Comparison of ENCODE assay signal across 8 cellular contexts in genomic region chrX:135003876-135004623, GRCh38. TPM values are rescaled to one million over a fixed set of nuclear protein-coding genes. Genes with fewer than 3 reads are reported as not detected.
DNase-seq lines count a peak whose midpoint lies in the region; ATAC-seq and TF ChIP-seq lines count a peak whose summit lies in the region.

No MANE protein-coding gene starts in this region.

- DNase-seq in Calu3 (peak; percentile 93), IMR-90 (peak; percentile 87), OCI-LY7 (ENCODE audit: low spot score) (peak; percentile 81), erythroblast (lab: John Stamatoyannopoulos, UW) (peak; percentile 91 to 93)
- DNase-seq in activated T-cell treated with anti-CD3 and anti-CD28 coated beads, Interleukin-2, amount 50 U/mL, for 24 hours: peak; percentile 95
- peak; percentile 81 for DNase-seq in stimulated activated CD8-positive, alpha-beta memory T cell treated with anti-CD3 and anti-CD28 coated beads, Interleukin-4, amount 100 ng/mL, for 24 hours (ENCODE audit: low read depth)

- peak overlapping the region; percentile 74 for H3K27ac ChIP-seq in IMR-90 (ENCODE audit: insufficient read depth, low read length)
- H3K27ac ChIP-seq in OCI-LY7 (ENCODE audit: low read depth, low read length, poor library complexity, severe bottlenecking): no peak overlapping the region
- no peak overlapping the region for H3K27ac ChIP-seq in mucosa of rectum (ENCODE audit: low read depth in 2 of 2, low read length in 2 of 2)

- CTCF ChIA-PET in Calu3 (lab: Charles Lee): interaction anchor here (0.9 to 1.2 kb wide), 3 partner anchors 17 to 56 kb away, joined by 3 to 5 read pairs (median 4); no protein-coding TSS in a partner anchor
- CTCF ChIA-PET in IMR-90 (lab: Yijun Ruan, JAX): no interaction called here
- CTCF ChIA-PET in OCI-LY7 (lab: Charles Lee; ENCODE audit: unreplicated experiment): no interaction called here

- peak overlapping the region; percentile 81 for H4K5ac ChIP-seq in IMR-90 (ENCODE audit: low read depth, low read length)

- H3K4me1 ChIP-seq in IMR-90 (ENCODE audit: control insufficient read depth, insufficient read depth, low read length): peaks cover 5% of the 10 kb centered on the region
- H3K4me1 ChIP-seq in OCI-LY7 (ENCODE audit: insufficient read depth, low read length, poor library complexity, severe bottlenecking): no peaks in the 10 kb centered on the region
- no peaks in the 10 kb centered on the region for H3K4me1 ChIP-seq in mucosa of rectum (ENCODE audit: control insufficient read depth in 2 of 2, insufficient read depth in 2 of 2, low read length in 2 of 2)

- H3K79me2 ChIP-seq in OCI-LY7 (ENCODE audit: insufficient read depth, low read depth, low read length): no peaks in the 10 kb centered on the region

- H3K23ac ChIP-seq in IMR-90 (ENCODE audit: low read depth, low read length): peak overlapping the region; percentile 87; the same call in 1 of the 2 replicates

- H4K8ac ChIP-seq in IMR-90 (ENCODE audit: low read depth in 2 of 2, low read length in 2 of 2): peak overlapping the region; percentile 84 to 94

- H3K18ac ChIP-seq in IMR-90 (ENCODE audit: low read depth, low read length): peak overlapping the region; percentile 90

- H3K9me3 Mint-ChIP-seq in Calu3 (ENCODE audit: low read depth, unreplicated experiment): no peaks in the 10 kb centered on the region
- no peaks in the 10 kb centered on the region for H3K9me3 Mint-ChIP-seq in activated T-cell treated with anti-CD3 and anti-CD28 coated beads, Interleukin-2, amount 50 U/mL, for 24 hours

- peak overlapping the region; percentile 46; the same call in 1 of the 2 replicates for H4K91ac ChIP-seq in IMR-90 (ENCODE audit: insufficient read depth, low read depth, low read length)

- H2BK15ac ChIP-seq in IMR-90 (ENCODE audit: low read depth, low read length): peak overlapping the region; percentile 58; the same call in 1 of the 3 replicates

- H2AFZ ChIP-seq in IMR-90 (replicated peaks; ENCODE audit: low read length, poor library complexity) (peak overlapping the region; percentile 97), OCI-LY7 (ENCODE audit: low read length) (peak overlapping the region; percentile 87)

- no peak overlapping the region for H3K27ac Mint-ChIP-seq in Calu3 (ENCODE audit: unreplicated experiment)
- H3K27ac Mint-ChIP-seq in activated T-cell treated with anti-CD3 and anti-CD28 coated beads, Interleukin-2, amount 50 U/mL, for 24 hours: peak overlapping the region; percentile 58

- H3K4me3 ChIP-seq in IMR-90 (ENCODE audit: insufficient read depth, low read depth, low read length) (peak overlapping the region; percentile 64), OCI-LY7 (ENCODE audit: low read depth, low read length, poor library complexity, severe bottlenecking) (peak overlapping the region; percentile 66), mucosa of rectum (ENCODE audit: low read length in 2 of 2) (peak overlapping the region; percentile 63 to 69)

- POLR2A ChIA-PET in IMR-90 (lab: Charles Lee; ENCODE audit: unreplicated experiment) (no interaction called here), OCI-LY7 (lab: Charles Lee) (no interaction called here)

- H2AK9ac ChIP-seq in IMR-90 (replicated peaks; ENCODE audit: low read depth, low read length, poor library complexity): peak overlapping the region; percentile 88

- ATAC-seq in GM21529 (IDR thresholded peaks at IDR 0.05; ENCODE audit: unreplicated experiment): peak; percentile 96
- peak; percentile 92 for ATAC-seq in IMR-90 (ENCODE audit: low read depth)

- peak overlapping the region; percentile 83; the same call in 1 of the 2 replicates for H3K56ac ChIP-seq in IMR-90 (ENCODE audit: extremely low read depth, insufficient read depth, low read length)

- in situ Hi-C loops in IMR-90 (cut with MboI; ENCODE audit: low sequenced_read_pairs): loop anchor here (25.0 kb wide), 1 partner anchor 542 kb away; the partner anchor contains the start of gene HPRT1

- 0 out of 2 replicates have a peak overlapping the region, but pooled peaks have one; percentile 31 for H2BK20ac ChIP-seq in IMR-90 (ENCODE audit: low read depth, low read length)

- TF ChIP-seq RAD21 in IMR-90 (IDR thresholded peaks at IDR 0.05; ENCODE audit: low read length): no peak

- intact Hi-C loops in Calu3 (cut with micrococcal nuclease; ENCODE audit: unreplicated experiment) (no loop called here), IMR-90 (cut with micrococcal nuclease) (no loop called here), OCI-LY7 (cut with micrococcal nuclease; ENCODE audit: unreplicated experiment) (no loop called here)

- 0 out of 4 replicates have a peak, but pooled peaks cover 0 to 12% of the 10 kb centered on the region in 2 experiments for H3K79me1 ChIP-seq in IMR-90 (ENCODE audit: low read depth in 1 of 2, low read length in 2 of 2)

- H3K36me3 Mint-ChIP-seq in Calu3 (ENCODE audit: insufficient read depth, unreplicated experiment): peaks cover 9% of the 10 kb centered on the region
- no peaks in the 10 kb centered on the region for H3K36me3 Mint-ChIP-seq in activated T-cell treated with anti-CD3 and anti-CD28 coated beads, Interleukin-2, amount 50 U/mL, for 24 hours (ENCODE audit: low read depth)

- H3K27me3 Mint-ChIP-seq in Calu3 (ENCODE audit: unreplicated experiment): no peaks in the 10 kb centered on the region
- H3K27me3 Mint-ChIP-seq in activated T-cell treated with anti-CD3 and anti-CD28 coated beads, Interleukin-2, amount 50 U/mL, for 24 hours: peaks cover 32% of the 10 kb centered on the region

- peak overlapping the region; percentile 56 for H2BK5ac ChIP-seq in IMR-90 (ENCODE audit: low read depth, low read length, poor library complexity, severe bottlenecking)

- TF ChIP-seq CTCF in Calu3 (IDR thresholded peaks at IDR 0.05; ENCODE audit: unreplicated experiment) (no peak), IMR-90 (conservative IDR thresholded peaks at IDR 0.05; ENCODE audit: low read depth, low read length) (no peak), OCI-LY7 (conservative IDR thresholded peaks at IDR 0.05; ENCODE audit: low read length) (no peak)

- H3K14ac ChIP-seq in IMR-90 (replicated peaks; ENCODE audit: low read depth, low read length): peak overlapping the region; percentile 71

- BruUV-seq in Calu3 (replicated peaks; lab: Mats Ljungman, UMichigan) (no TSS peak), IMR-90 (replicated peaks; lab: Mats Ljungman, UMichigan) (no TSS peak), OCI-LY7 (replicated peaks; lab: Mats Ljungman, UMichigan) (no TSS peak)

- peak overlapping the region; percentile 82 for H3K4ac ChIP-seq in IMR-90 (ENCODE audit: low read depth, low read length)

- H4K20me1 ChIP-seq in IMR-90 (ENCODE audit: insufficient read depth, low read length) (no peaks in the 10 kb centered on the region), OCI-LY7 (ENCODE audit: insufficient read depth, low read length) (no peaks in the 10 kb centered on the region)

- dilution Hi-C loops in IMR-90 (cut with HindIII; ENCODE audit: low sequenced_read_pairs, unreplicated experiment): no loop called here

- H3K27me3 ChIP-seq in IMR-90 (ENCODE audit: control insufficient read depth, insufficient read depth, low read length) (no peaks in the 10 kb centered on the region; the same call in 1 of the 2 replicates), mucosa of rectum (ENCODE audit: control insufficient read depth in 2 of 2, insufficient read depth in 2 of 2, low read length in 2 of 2) (peaks cover 4 to 6% of the 10 kb centered on the region in 2 donors)

- peak overlapping the region; percentile 85 for H2BK120ac ChIP-seq in IMR-90 (ENCODE audit: low read depth, low read length)

- peaks cover 8% of the 10 kb centered on the region for H3K4me1 Mint-ChIP-seq in Calu3 (ENCODE audit: low read depth, unreplicated experiment)
- peaks cover 12% of the 10 kb centered on the region for H3K4me1 Mint-ChIP-seq in activated T-cell treated with anti-CD3 and anti-CD28 coated beads, Interleukin-2, amount 50 U/mL, for 24 hours (ENCODE audit: low read depth)

- peak overlapping the region; percentile 68 for H3K9ac ChIP-seq in IMR-90 (ENCODE audit: low read depth, low read length)
- H3K9ac ChIP-seq in mucosa of rectum (ENCODE audit: low read depth in 1 of 2, low read length in 2 of 2): peak overlapping the region in 1 of 2 donors; percentile 18

- H3K4me2 ChIP-seq in IMR-90 (ENCODE audit: low read depth, low read length) (peak overlapping the region; percentile 88), OCI-LY7 (ENCODE audit: low read length) (peak overlapping the region; percentile 80)

- WGBS in IMR-90 (ENCODE audit: extremely low coverage in 2 of 2, insufficient read length in 1 of 2), 2 experiments: 54% methylated on average over 9 of the region's 35 CpGs; no CpG with 5 or more reads in 1 of the 2 experiments

- TF ChIP-seq POLR2A in IMR-90 (IDR thresholded peaks at IDR 0.05; ENCODE audit: low read depth, low read length): no peak
- TF ChIP-seq POLR2A in erythroblast (IDR thresholded peaks at IDR 0.05; ENCODE audit: low read length): no peak

- H3K36me3 ChIP-seq in IMR-90 (ENCODE audit: control insufficient read depth, insufficient read depth, low read length) (no peaks in the 10 kb centered on the region), OCI-LY7 (ENCODE audit: insufficient read depth, low read length) (no peaks in the 10 kb centered on the region), mucosa of rectum (ENCODE audit: control insufficient read depth in 2 of 2, insufficient read depth in 2 of 2, low read length in 2 of 2) (no peaks in the 10 kb centered on the region)

- H3K9me3 ChIP-seq in IMR-90 (ENCODE audit: control insufficient read depth, insufficient read depth, low read length) (no peaks in the 10 kb centered on the region), OCI-LY7 (ENCODE audit: low read length) (no peaks in the 10 kb centered on the region), mucosa of rectum (ENCODE audit: control insufficient read depth in 2 of 2, low read length in 2 of 2) (no peaks in the 10 kb centered on the region)

- peak overlapping the region; percentile 56 for H2AK5ac ChIP-seq in IMR-90 (ENCODE audit: low read depth, low read length)

- H3K9me2 ChIP-seq in OCI-LY7 (ENCODE audit: insufficient read depth, low read length): no peaks in the 10 kb centered on the region

- peaks cover 4% of the 10 kb centered on the region for H3K9me1 ChIP-seq in IMR-90 (ENCODE audit: insufficient read depth, low read length)

- peak overlapping the region; percentile 83 for H3K4me3 Mint-ChIP-seq in Calu3 (ENCODE audit: low read depth, unreplicated experiment)
- H3K4me3 Mint-ChIP-seq in activated T-cell treated with anti-CD3 and anti-CD28 coated beads, Interleukin-2, amount 50 U/mL, for 24 hours: peak overlapping the region; percentile 77

RNA-seq across cellular contexts. Expression of gene SMIM10, which starts 13.3 kb away (rescaled TPM):
- total RNA-seq in Calu3 (2022) (1.8 and 2.4 TPM in 2 replicates), IMR-90 (2012; rRNA removed) (2.3 and 3.6 TPM in 2 replicates), OCI-LY7 (2022) (0.96 and 1.5 TPM in 2 replicates)
- 6.0 and 8.6 TPM in 2 replicates for polyA plus RNA-seq in IMR-90 (2012; rRNA removed)
- 12.0 TPM in 2 replicates for polyA plus RNA-seq in IMR-90 (2012; cell fraction: cytosol; rRNA removed)
- polyA plus RNA-seq in IMR-90 (2012; cell fraction: nucleus; rRNA removed; ENCODE audit: low replicate concordance): 2.0 and 2.7 TPM in 2 replicates
- total RNA-seq in OCI-LY7 (2014; rRNA removed; shearing (Covaris generic)): 0.15 and 0.16 TPM in 2 replicates

RNA-seq across cellular contexts. Expression of gene RTL8B, which starts 18.3 kb away (rescaled TPM):
- 6.5 and 7.1 TPM in 2 replicates for total RNA-seq in Calu3 (2022)
- total RNA-seq in IMR-90 (2012; rRNA removed): 3.6 and 4.2 TPM in 2 replicates
- 24.4 and 26.9 TPM in 2 replicates for polyA plus RNA-seq in IMR-90 (2012; rRNA removed)
- 22.4 and 37.8 TPM in 2 replicates for polyA plus RNA-seq in IMR-90 (2012; cell fraction: cytosol; rRNA removed)
- 7.6 and 16.2 TPM in 2 replicates for polyA plus RNA-seq in IMR-90 (2012; cell fraction: nucleus; rRNA removed; ENCODE audit: low replicate concordance)
- total RNA-seq in OCI-LY7 (2014; rRNA removed; shearing (Covaris generic)): not detected in 2 replicates
- total RNA-seq in OCI-LY7 (2022): not detected in 2 replicates

RNA-seq across cellular contexts. Expression of gene RTL8C, which starts 28.1 kb away (rescaled TPM):
- total RNA-seq in Calu3 (2022) (50.0 and 51.6 TPM in 2 replicates), IMR-90 (2012; rRNA removed) (24.7 and 26.0 TPM in 2 replicates), OCI-LY7 (2022) (not detected in 2 replicates)
- 326 and 418 TPM in 2 replicates for polyA plus RNA-seq in IMR-90 (2012; rRNA removed)
- polyA plus RNA-seq in IMR-90 (2012; cell fraction: cytosol; rRNA removed): 645 and 818 TPM in 2 replicates
- 301 and 618 TPM in 2 replicates for polyA plus RNA-seq in IMR-90 (2012; cell fraction: nucleus; rRNA removed; ENCODE audit: low replicate concordance)
- total RNA-seq in OCI-LY7 (2014; rRNA removed; shearing (Covaris generic)): not detected in 2 replicates

RNA-seq across cellular contexts. Expression of gene RTL8A, which starts 47.9 kb away (rescaled TPM):
- 42.9 and 47.3 TPM in 2 replicates for total RNA-seq in Calu3 (2022)
- total RNA-seq in IMR-90 (2012; rRNA removed): 4.2 and 8.2 TPM in 2 replicates
- polyA plus RNA-seq in IMR-90 (2012; rRNA removed): 100 and 111 TPM in 2 replicates
- 140 and 249 TPM in 2 replicates for polyA plus RNA-seq in IMR-90 (2012; cell fraction: cytosol; rRNA removed)
- 40.0 and 78.6 TPM in 2 replicates for polyA plus RNA-seq in IMR-90 (2012; cell fraction: nucleus; rRNA removed; ENCODE audit: low replicate concordance)
- not detected in 2 replicates for total RNA-seq in OCI-LY7 (2014; rRNA removed; shearing (Covaris generic))
- total RNA-seq in OCI-LY7 (2022): not detected in 2 replicates

Comparison
In these comparisons a context has a peak if more than half of its experiments do, and no peak if none do; other contexts are left out.
1. RNA of gene RTL8C, which starts 28.1 kb away (total RNA-seq): 50.0 to 51.6 TPM in Calu3 and 24.7 to 26.0 TPM in IMR-90; not detected in OCI-LY7; every median in the first group is over 10 times any median in the second.
2. Peak in every context shown above with its lines, with median percentiles within 50 percentile points of each other: DNase-seq and H3K4me3 ChIP-seq.